Comparison of ENCODE assay signal across 8 cellular contexts in the genomic region with DNA sequence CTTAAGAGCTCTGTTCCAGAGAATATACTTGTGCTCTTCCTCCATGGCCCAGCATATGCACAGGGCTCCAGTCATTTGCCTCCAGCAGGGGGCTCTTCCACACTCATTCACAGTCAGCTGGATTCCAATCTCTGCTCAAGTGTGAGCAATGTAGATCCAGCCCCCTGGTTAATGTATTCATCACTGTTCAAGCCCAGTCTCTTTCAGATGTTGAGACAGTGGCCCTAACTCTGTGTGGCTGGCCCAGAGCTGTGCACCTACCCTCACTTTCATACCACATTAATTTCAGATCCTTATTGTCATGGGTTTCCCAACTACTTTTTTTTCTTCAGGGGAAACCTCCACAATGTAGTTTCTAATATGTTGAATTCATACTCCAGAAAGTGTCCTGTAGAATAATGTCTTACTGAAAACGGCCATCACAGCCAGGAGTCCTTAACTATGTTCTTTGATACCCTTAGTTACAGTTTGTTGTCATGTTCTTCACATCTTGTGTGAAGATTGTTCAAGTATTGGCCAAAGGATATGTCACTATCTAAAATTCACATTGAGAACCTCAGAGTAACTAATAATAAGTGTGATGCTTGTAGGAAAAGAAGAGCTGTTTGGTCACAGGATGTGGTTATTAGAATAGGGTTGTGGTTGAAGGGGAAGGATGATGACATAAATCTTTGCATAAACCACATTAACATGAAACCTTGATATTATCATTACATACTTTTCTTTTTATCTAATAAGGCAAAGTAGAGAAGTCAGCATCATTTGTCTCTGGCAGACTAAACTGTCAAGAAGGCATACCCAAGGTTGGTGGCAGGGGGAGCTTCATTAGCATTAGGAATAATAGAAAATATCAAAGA. TPM values are rescaled to one million over a fixed set of nuclear protein-coding genes. Genes with fewer than 3 reads are reported as not detected.
DNase-seq lines count a peak whose midpoint lies in the region; ATAC-seq and TF ChIP-seq lines count a peak whose summit lies in the region.

No MANE protein-coding gene starts in this region.

- H3K4me3 Mint-ChIP-seq in memory B cell, result peak overlapping the region; percentile 74

- no peak overlapping the region for H3K9ac ChIP-seq in mammary epithelial cell (ENCODE audit: insufficient read depth, low read length)

- CTCF ChIA-PET in mammary epithelial cell (lab: Charles Lee; ENCODE audit: low non-redundant PET), result interaction anchor here (0.5 to 0.8 kb wide), 4 partner anchors 12 to 798 kb away, joined by 3 to 6 read pairs (median 4); no protein-coding TSS in a partner anchor

- peak; percentile 25 to 52 for TF ChIP-seq CTCF in mammary epithelial cell (conservative IDR thresholded peaks at IDR 0.05 in 1 of 2, IDR thresholded peaks at IDR 0.05 in 1 of 2; ENCODE audit: extremely low read depth in 1 of 2, insufficient read depth in 1 of 2, low read depth in 1 of 2, low read length in 2 of 2)

- H3K36me3 Mint-ChIP-seq in memory B cell, result peaks cover 3% of the 10 kb centered on the region

- H3K4me1 ChIP-seq in mammary epithelial cell (ENCODE audit: insufficient read depth, low read length), result peaks cover 12% of the 10 kb centered on the region

- dilution Hi-C loops in mammary epithelial cell (cut with HindIII; ENCODE audit: low sequenced_read_pairs), result no loop called here

- intact Hi-C loops in mammary epithelial cell (cut with micrococcal nuclease), result loop anchor here (2.0 kb wide), 1 partner anchor 164 kb away; no protein-coding TSS in a partner anchor

- no peak overlapping the region for H3K4me3 ChIP-seq in mammary epithelial cell (replicated peaks in 1 of 3; ENCODE audit: insufficient read depth in 1 of 3, low read depth in 2 of 3, low read length in 3 of 3)

- ATAC-seq in GM19397 (IDR thresholded peaks at IDR 0.05; ENCODE audit: unreplicated experiment), result peak; percentile 63
- ATAC-seq in HG03354 (IDR thresholded peaks at IDR 0.05; ENCODE audit: poor library complexity, severe bottlenecking, unreplicated experiment), result peak; percentile 80
- peak; percentile 69 for ATAC-seq in memory B cell (ENCODE audit: low read depth)

- H3K27ac Mint-ChIP-seq in memory B cell, result peak overlapping the region; percentile 99

- H3K27ac ChIP-seq in mammary epithelial cell (ENCODE audit: insufficient read depth, low read depth, low read length), result peak overlapping the region; percentile 19

- no peak overlapping the region for H2AFZ ChIP-seq in mammary epithelial cell (ENCODE audit: low read depth, low read length)

- H3K4me2 ChIP-seq in mammary epithelial cell (ENCODE audit: insufficient read depth, low read depth, low read length), result peak overlapping the region; percentile 44

- in situ Hi-C loops in mammary epithelial cell (cut with MboI; ENCODE audit: low sequenced_read_pairs in 2 of 2), result no loop called here

- H3K27me3 ChIP-seq in mammary epithelial cell (ENCODE audit: insufficient read depth, low read length), result no peaks in the 10 kb centered on the region

- peak; percentile 22 for DNase-seq in DMS153 treated with DMSO at 0.1 percent for 48 hours (lab: John Stamatoyannopoulos, UW; ENCODE audit: unreplicated experiment)
- peak; percentile 69 for DNase-seq in SW480 (ENCODE audit: low spot score)
- DNase-seq in mammary epithelial cell, result peak; percentile 83
- DNase-seq in memory B cell (ENCODE audit: low spot score in 2 of 2), result peak; percentile 48 to 70
- DNase-seq in NCI-H1694 treated with DMSO at 0.1 percent for 48 hours (lab: John Stamatoyannopoulos, UW), result no peak
- no peak for DNase-seq in LoVo (ENCODE audit: low spot score)

- WGBS in mammary epithelial cell (ENCODE audit: low coverage, missing lambda C conversion rate), result 40% methylated on average over 1 of the region's 1 CpG

- peaks cover 44% of the 10 kb centered on the region for H3K4me1 Mint-ChIP-seq in memory B cell

- no peaks in the 10 kb centered on the region for H3K9me3 ChIP-seq in mammary epithelial cell (replicated peaks; ENCODE audit: insufficient read depth, low read length)

- no peaks in the 10 kb centered on the region for H4K20me1 ChIP-seq in mammary epithelial cell (ENCODE audit: insufficient read depth, low read length)

- BruUV-seq in mammary epithelial cell (replicated peaks; lab: Mats Ljungman, UMichigan), result no TSS peak

- no peaks in the 10 kb centered on the region for H3K27me3 Mint-ChIP-seq in memory B cell

- H3K9me3 Mint-ChIP-seq in memory B cell, result no peaks in the 10 kb centered on the region

- no peaks in the 10 kb centered on the region for H3K79me2 ChIP-seq in mammary epithelial cell (ENCODE audit: insufficient read depth, low read length)

- H3K36me3 ChIP-seq in mammary epithelial cell (ENCODE audit: insufficient read depth, low read length), result no peaks in the 10 kb centered on the region

RNA-seq across cellular contexts. Expression of a gene that starts 14.4 kb away (rescaled TPM):
- total RNA-seq in mammary epithelial cell, result not detected
- polyA plus RNA-seq in mammary epithelial cell, result not detected
- not detected for polyA minus RNA-seq in mammary epithelial cell

RNA-seq across cellular contexts. Expression of a gene that starts 33.1 kb away (rescaled TPM):
- total RNA-seq in mammary epithelial cell, result under 1 TPM; 0.24 to 0.83 TPM
- 0.37 TPM for polyA plus RNA-seq in mammary epithelial cell
- not detected for polyA minus RNA-seq in mammary epithelial cell

RNA-seq across cellular contexts. Expression of a gene that starts 43.7 kb away (rescaled TPM):
- total RNA-seq in mammary epithelial cell, result 10 to 100 TPM in 1 of 2 donors, under 1 TPM in 1; 0.17 to 10.7 TPM
- 0.23 TPM for polyA plus RNA-seq in mammary epithelial cell
- polyA minus RNA-seq in mammary epithelial cell, result not detected

Comparison
In these comparisons a context has a peak if more than half of its experiments do, and no peak if none do; other contexts are left out.
1. DNase-seq: peak in DMS153 treated with DMSO at 0.1 percent for 48 hours (single experiment), SW480 (single experiment), mammary epithelial cell (single experiment) and memory B cell (2 of 2); none in NCI-H1694 treated with DMSO at 0.1 percent for 48 hours (single experiment) and LoVo (single experiment).
2. Peak in every context shown above with its lines, with median percentiles within 50 percentile points of each other: ATAC-seq.